Comparison of ENCODE assay signal across 38 cellular contexts in the genomic region with DNA sequence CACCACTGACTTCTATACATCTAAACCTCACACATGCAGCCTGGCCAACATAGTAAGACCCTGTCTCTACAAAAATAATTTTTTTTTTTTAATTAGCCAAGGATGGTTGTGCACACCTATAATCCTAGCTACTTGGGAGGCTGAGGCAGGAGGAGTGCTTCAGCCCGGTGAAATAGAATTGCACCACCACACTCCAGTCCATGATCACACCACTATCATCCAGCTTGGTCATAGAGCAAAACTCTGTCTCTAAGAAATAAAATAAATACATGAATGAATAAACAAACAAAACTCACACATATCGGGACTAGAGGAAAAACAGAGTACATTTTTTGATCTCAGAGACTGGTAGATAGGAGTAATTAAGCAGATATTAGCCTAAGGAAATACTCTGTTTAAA.
"Had no signal": no experiment of that assay in that cellular context is flagged by ENCODE, and none has a peak within 500 bp of the region (broad histone marks: within the 10 kb centered on the region; RNA-seq: fewer than 3 reads in every experiment).

No MANE protein-coding gene starts in this region.

- H3K9me3 ChIP-seq: adrenal gland, ascending aorta, body of pancreas had no signal

- H3K4me1 ChIP-seq: adrenal gland, breast epithelium had no signal

- H3K36me3 Mint-ChIP-seq: activated naive CD4-positive, alpha-beta T cell treated with anti-CD3 and anti-CD28 coated beads, Interleukin-2, amount 10 ng/mL, durations not matched to agents 7 days and 5 days; activated naive CD8-positive, alpha-beta T cell; activated naive CD8-positive, alpha-beta T cell treated with anti-CD3 and anti-CD28 coated beads for 36 hours; activated naive CD8-positive, alpha-beta T cell treated with anti-CD3 and anti-CD28 coated beads, Interleukin-2, amount 10 ng/mL, durations not matched to agents 7 days and 5 days had no signal

- H3K4me3 ChIP-seq: adrenal gland, ascending aorta, body of pancreas, breast epithelium, cardiac muscle cell had no signal

- DNase-seq: activated effector memory CD4-positive, alpha-beta T cell treated with anti-CD3 and anti-CD28 coated beads, Interleukin-2, amount 50 U/mL, for 16 hours; activated effector memory CD4-positive, alpha-beta T cell treated with Interleukin-2 at 50 U/mL for 16 hours; activated gamma-delta T cell treated with Interleukin-2 at 50 U/mL for 16 hours; activated naive CD4-positive, alpha-beta T cell; activated naive CD4-positive, alpha-beta T cell treated with anti-CD3 and anti-CD28 coated beads for 36 hours; activated naive CD4-positive, alpha-beta T cell treated with anti-CD3 and anti-CD28 coated beads, Interleukin-2, amount 10 ng/mL, durations not matched to agents 7 days and 5 days; activated naive CD4-positive, alpha-beta T cell treated with anti-CD3 and anti-CD28 coated beads, Interleukin-2, amount 50 U/mL, for 16 hours; activated naive CD4-positive, alpha-beta T cell treated with Interleukin-2 at 50 U/mL for 16 hours; activated naive CD8-positive, alpha-beta T cell treated with anti-CD3 and anti-CD28 coated beads for 36 hours; activated naive CD8-positive, alpha-beta T cell treated with anti-CD3 and anti-CD28 coated beads, Interleukin-2, amount 10 ng/mL, durations not matched to agents 7 days and 5 days; activated naive CD8-positive, alpha-beta T cell treated with anti-CD3 and anti-CD28 coated beads, Interleukin-2, amount 50 U/mL, for 24 hours; activated T-cell treated with anti-CD3 and anti-CD28 coated beads, Interleukin-2, amount 50 U/mL, for 4 hours; activated T-cell treated with anti-CD3 and anti-CD28 coated beads, Interleukin-2, amount 50 U/mL, for 48 hours; activated T-cell treated with anti-CD3 and anti-CD28 coated beads, Interleukin-2, amount 50 U/mL, for 72 hours; adrenal gland; amniotic stem cell; amygdala; anterior cingulate cortex; aorta; body of pancreas; brain microvascular endothelial cell; caudate nucleus; central memory CD4-positive, alpha-beta T cell; cerebellar nuclear complex had no signal

- H3K27me3 Mint-ChIP-seq: brain had no signal

- H3K4me1 Mint-ChIP-seq: activated naive CD4-positive, alpha-beta T cell treated with anti-CD3 and anti-CD28 coated beads, Interleukin-2, amount 10 ng/mL, durations not matched to agents 7 days and 5 days; activated naive CD4-positive, alpha-beta T cell treated with anti-CD3 and anti-CD28 coated beads, Interleukin-2, amount 50 U/mL, for 24 hours; activated naive CD8-positive, alpha-beta T cell treated with anti-CD3 and anti-CD28 coated beads for 36 hours; activated naive CD8-positive, alpha-beta T cell treated with anti-CD3 and anti-CD28 coated beads, Interleukin-2, amount 10 ng/mL, durations not matched to agents 7 days and 5 days; activated naive CD8-positive, alpha-beta T cell treated with anti-CD3 and anti-CD28 coated beads, Interleukin-2, amount 50 U/mL, for 24 hours; activated T-helper 17 cell treated with anti-CD3 and anti-CD28 coated beads, Interleukin-2, amount 50 U/mL, for 72 hours; central memory CD8-positive, alpha-beta T cell had no signal

- ATAC-seq: activated naive CD4-positive, alpha-beta T cell treated with anti-CD3 and anti-CD28 coated beads, Interleukin-2, amount 50 U/mL, for 72 hours; activated naive CD8-positive, alpha-beta T cell treated with anti-CD3 and anti-CD28 coated beads, Interleukin-2, amount 50 U/mL, for 24 hours; activated T-cell treated with anti-CD3 and anti-CD28 coated beads, Interleukin-2, amount 50 U/mL, for 4 hours; activated T-cell treated with anti-CD3 and anti-CD28 coated beads, Interleukin-2, amount 50 U/mL, for 72 hours; activated T-helper 17 cell treated with anti-CD3 and anti-CD28 coated beads, Interleukin-2, amount 50 U/mL, for 72 hours; body of pancreas had no signal

- H3K4me3 Mint-ChIP-seq: activated naive CD4-positive, alpha-beta T cell treated with anti-CD3 and anti-CD28 coated beads for 36 hours; activated naive CD4-positive, alpha-beta T cell treated with anti-CD3 and anti-CD28 coated beads, Interleukin-2, amount 10 ng/mL, durations not matched to agents 7 days and 5 days; activated naive CD4-positive, alpha-beta T cell treated with anti-CD3 and anti-CD28 coated beads, Interleukin-2, amount 50 U/mL, for 24 hours; activated naive CD8-positive, alpha-beta T cell; activated naive CD8-positive, alpha-beta T cell treated with anti-CD3 and anti-CD28 coated beads for 36 hours; activated naive CD8-positive, alpha-beta T cell treated with anti-CD3 and anti-CD28 coated beads, Interleukin-2, amount 10 ng/mL, durations not matched to agents 7 days and 5 days; activated naive CD8-positive, alpha-beta T cell treated with anti-CD3 and anti-CD28 coated beads, Interleukin-2, amount 50 U/mL, for 24 hours; activated T-cell treated with anti-CD3 and anti-CD28 coated beads, Interleukin-2, amount 50 U/mL, for 4 hours; activated T-cell treated with anti-CD3 and anti-CD28 coated beads, Interleukin-2, amount 50 U/mL, for 72 hours; activated T-helper 1 cell treated with anti-CD3 and anti-CD28 coated beads, Interleukin-12 subunit alpha, Interleukin-12 subunit beta, Interleukin-2, Interleukin-4 antibody, amounts not matched to agents 30 ng/mL and 10 ng/mL and 1 ng/mL, durations not matched to agents 14 hours and 24 hours and 36 hours; activated T-helper 17 cell treated with anti-CD3 and anti-CD28 coated beads, Interleukin-2, amount 50 U/mL, for 72 hours; brain; central memory CD8-positive, alpha-beta T cell had no signal

- H3K36me3 ChIP-seq: adrenal gland, ascending aorta, brain microvascular endothelial cell, breast epithelium, cardiac muscle cell had no signal

- H3K27ac Mint-ChIP-seq: activated naive CD4-positive, alpha-beta T cell treated with anti-CD3 and anti-CD28 coated beads for 36 hours; activated naive CD4-positive, alpha-beta T cell treated with anti-CD3 and anti-CD28 coated beads, Interleukin-2, amount 10 ng/mL, durations not matched to agents 7 days and 5 days; activated naive CD4-positive, alpha-beta T cell treated with anti-CD3 and anti-CD28 coated beads, Interleukin-2, amount 50 U/mL, for 24 hours; activated naive CD4-positive, alpha-beta T cell treated with anti-CD3 and anti-CD28 coated beads, Interleukin-2, amount 50 U/mL, for 72 hours; activated naive CD8-positive, alpha-beta T cell; activated naive CD8-positive, alpha-beta T cell treated with anti-CD3 and anti-CD28 coated beads for 36 hours; activated naive CD8-positive, alpha-beta T cell treated with anti-CD3 and anti-CD28 coated beads, Interleukin-2, amount 10 ng/mL, durations not matched to agents 7 days and 5 days; activated naive CD8-positive, alpha-beta T cell treated with anti-CD3 and anti-CD28 coated beads, Interleukin-2, amount 50 U/mL, for 24 hours; activated T-cell treated with anti-CD3 and anti-CD28 coated beads, Interleukin-2, amount 50 U/mL, for 72 hours; activated T-helper 1 cell treated with anti-CD3 and anti-CD28 coated beads, Interleukin-12 subunit alpha, Interleukin-12 subunit beta, Interleukin-2, Interleukin-4 antibody, amounts not matched to agents 30 ng/mL and 10 ng/mL and 1 ng/mL, durations not matched to agents 14 hours and 24 hours and 36 hours; activated T-helper 17 cell treated with anti-CD3 and anti-CD28 coated beads, Interleukin-2, amount 50 U/mL, for 72 hours; activated T-helper 2 cell treated with anti-CD3 and anti-CD28 coated beads, Interferon-gamma antibody, Interleukin-2, Interleukin-4, amounts not matched to agents 10 μg/mL and 5 μg/mL and 100 μg/mL, durations not matched to agents 14 hours and 24 hours and 36 hours; brain had no signal

- FAIRE-seq: astrocyte, bronchial epithelial cell, colon had no signal

- H3K27me3 ChIP-seq: adrenal gland, ascending aorta, body of pancreas, brain microvascular endothelial cell, breast epithelium, cardiac muscle cell had no signal

- H3K27ac ChIP-seq: adrenal gland, ascending aorta, body of pancreas, brain microvascular endothelial cell, breast epithelium, cardiac muscle cell had no signal
